ENCODE assay signal across 2 cellular contexts in the genomic region with DNA sequence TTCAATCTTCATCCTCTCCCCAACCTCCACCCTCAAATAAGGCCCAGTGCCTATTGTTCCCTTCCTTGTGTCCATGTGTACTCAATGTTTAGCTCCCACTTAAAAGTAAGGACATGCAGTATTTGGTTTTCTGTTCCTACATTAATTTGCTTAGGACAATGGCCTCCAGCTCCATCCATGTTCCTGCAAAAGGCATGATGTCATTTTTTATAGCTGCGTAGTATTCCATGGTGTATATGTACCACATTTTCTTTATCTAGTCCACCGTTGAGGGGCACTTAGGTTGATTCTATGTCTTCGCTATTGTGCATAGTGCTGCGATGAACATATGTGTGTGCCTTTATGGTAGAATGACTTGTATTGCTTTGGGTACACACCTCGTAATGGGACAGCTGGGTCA.
TF ChIP-seq lines count a peak whose summit lies in the region.

No MANE protein-coding gene starts in this region.

TF ChIP-seq in HepG2, 621 proteins besides CTCF, POLR2A, EP300 and RAD21:
- TF ChIP-seq, protein P1, sequence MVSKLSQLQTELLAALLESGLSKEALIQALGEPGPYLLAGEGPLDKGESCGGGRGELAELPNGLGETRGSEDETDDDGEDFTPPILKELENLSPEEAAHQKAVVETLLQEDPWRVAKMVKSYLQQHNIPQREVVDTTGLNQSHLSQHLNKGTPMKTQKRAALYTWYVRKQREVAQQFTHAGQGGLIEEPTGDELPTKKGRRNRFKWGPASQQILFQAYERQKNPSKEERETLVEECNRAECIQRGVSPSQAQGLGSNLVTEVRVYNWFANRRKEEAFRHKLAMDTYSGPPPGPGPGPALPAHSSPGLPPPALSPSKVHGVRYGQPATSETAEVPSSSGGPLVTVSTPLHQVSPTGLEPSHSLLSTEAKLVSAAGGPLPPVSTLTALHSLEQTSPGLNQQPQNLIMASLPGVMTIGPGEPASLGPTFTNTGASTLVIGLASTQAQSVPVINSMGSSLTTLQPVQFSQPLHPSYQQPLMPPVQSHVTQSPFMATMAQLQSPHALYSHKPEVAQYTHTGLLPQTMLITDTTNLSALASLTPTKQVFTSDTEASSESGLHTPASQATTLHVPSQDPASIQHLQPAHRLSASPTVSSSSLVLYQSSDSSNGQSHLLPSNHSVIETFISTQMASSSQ (IDR thresholded peaks at IDR 0.05; ENCODE audit: low read depth): no peak
- TF ChIP-seq, protein P1 (CRISPR knock-in tag; IDR thresholded peaks at IDR 0.05; ENCODE audit: borderline replicate concordance): no peak
- TF ChIP-seq ATF7 (IDR thresholded peaks at IDR 0.05) (peak; percentile 79), ATF7 (CRISPR knock-in tag; IDR thresholded peaks at IDR 0.05) (no peak), SNAI1 (CRISPR knock-in tag; IDR thresholded peaks at IDR 0.05; ENCODE audit: borderline replicate concordance) (no peak), ZNF496 (CRISPR knock-in tag; IDR thresholded peaks at IDR 0.05; ENCODE audit: insufficient replicate concordance) (no peak), ZBTB8A (CRISPR knock-in tag; IDR thresholded peaks at IDR 0.05; ENCODE audit: borderline replicate concordance, low read depth) (no peak), THAP11 (CRISPR knock-in tag; IDR thresholded peaks at IDR 0.05) (no peak)
TF ChIP-seq in HepG2: peak in this region for 1.

TF ChIP-seq in K562, 482 proteins besides CTCF, POLR2A, EP300 and RAD21:
- TF ChIP-seq, protein P2, sequence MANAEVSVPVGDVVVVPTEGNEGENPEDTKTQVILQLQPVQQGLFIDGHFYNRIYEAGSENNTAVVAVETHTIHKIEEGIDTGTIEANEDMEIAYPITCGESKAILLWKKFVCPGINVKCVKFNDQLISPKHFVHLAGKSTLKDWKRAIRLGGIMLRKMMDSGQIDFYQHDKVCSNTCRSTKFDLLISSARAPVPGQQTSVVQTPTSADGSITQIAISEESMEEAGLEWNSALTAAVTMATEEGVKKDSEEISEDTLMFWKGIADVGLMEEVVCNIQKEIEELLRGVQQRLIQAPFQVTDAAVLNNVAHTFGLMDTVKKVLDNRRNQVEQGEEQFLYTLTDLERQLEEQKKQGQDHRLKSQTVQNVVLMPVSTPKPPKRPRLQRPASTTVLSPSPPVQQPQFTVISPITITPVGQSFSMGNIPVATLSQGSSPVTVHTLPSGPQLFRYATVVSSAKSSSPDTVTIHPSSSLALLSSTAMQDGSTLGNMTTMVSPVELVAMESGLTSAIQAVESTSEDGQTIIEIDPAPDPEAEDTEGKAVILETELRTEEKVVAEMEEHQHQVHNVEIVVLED (CRISPR knock-in tag; IDR thresholded peaks at IDR 0.05): no peak
- no peak for TF ChIP-seq KHSRP (IDR thresholded peaks at IDR 0.05)
- TF ChIP-seq RAD51 (IDR thresholded peaks at IDR 0.05; ENCODE audit: borderline replicate concordance, low read depth): no peak
- TF ChIP-seq ZSCAN29 (IDR thresholded peaks at IDR 0.05): no peak
- no peak for TF ChIP-seq DDX20 (tag; IDR thresholded peaks at IDR 0.05; ENCODE audit: low read depth)
- peak; percentile 55 for TF ChIP-seq ZNF146 (CRISPR knock-in tag; IDR thresholded peaks at IDR 0.05; ENCODE audit: unreplicated experiment)
- TF ChIP-seq RBM25 (IDR thresholded peaks at IDR 0.05; ENCODE audit: low read depth, low read length, severe bottlenecking): no peak
- no peak for TF ChIP-seq NR2F6 (CRISPR knock-in tag; IDR thresholded peaks at IDR 0.05)
